In the genomic region with DNA sequence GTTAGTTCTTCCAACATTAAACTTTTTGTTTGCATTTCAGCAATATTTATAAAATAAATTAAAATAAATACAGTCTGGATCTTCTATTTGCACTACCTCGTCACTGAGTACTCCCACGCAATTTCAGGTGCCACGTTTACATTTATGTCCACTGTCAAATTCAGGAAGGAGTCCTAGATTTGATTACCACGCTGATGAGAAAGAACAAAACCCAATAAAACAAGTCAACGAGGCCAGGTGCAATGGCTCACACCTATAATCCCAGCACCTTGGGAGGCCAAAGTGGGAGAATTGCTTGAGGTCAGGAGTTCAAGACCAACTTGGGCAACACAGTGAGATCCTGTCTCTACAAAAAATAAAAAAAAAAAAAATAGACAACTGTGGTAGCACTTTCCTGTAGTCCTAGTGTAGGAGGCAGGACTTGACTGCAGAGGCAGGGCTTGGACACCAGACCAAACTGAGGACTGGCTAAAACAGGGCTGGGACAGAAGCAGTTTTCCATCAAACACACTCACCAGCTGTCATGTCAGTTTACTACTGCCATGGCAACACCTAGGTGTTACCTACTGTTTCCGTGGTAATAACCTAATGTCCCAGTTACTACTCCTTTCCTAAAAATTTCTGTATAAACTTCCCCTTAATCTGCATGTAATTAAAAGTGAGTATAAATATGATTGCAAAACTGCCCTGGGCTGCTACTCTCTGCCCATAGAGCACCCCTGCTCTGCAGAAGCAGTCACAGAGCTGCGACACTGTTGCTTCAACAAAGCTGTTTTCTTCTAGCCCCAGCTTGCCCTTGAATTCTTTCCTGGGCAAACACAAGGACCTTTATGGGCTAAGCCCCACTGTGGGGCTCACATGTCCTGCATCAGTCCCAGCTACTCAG, we compare ENCODE assay signal across 1 cellular context.
TF ChIP-seq lines count a peak whose summit lies in the region.

No MANE protein-coding gene starts in this region.

TF ChIP-seq in A549, 52 proteins besides CTCF, POLR2A, EP300 and RAD21:
- TF ChIP-seq MAZ (IDR thresholded peaks at IDR 0.05; ENCODE audit: borderline replicate concordance, low read depth, low read length), result no peak
- TF ChIP-seq JUNB (IDR thresholded peaks at IDR 0.05), result 0 out of 2 replicates have a peak, but pooled peaks have one; percentile 17
- no peak for TF ChIP-seq CBX2 (IDR thresholded peaks at IDR 0.05; ENCODE audit: borderline replicate concordance, low read depth)
- TF ChIP-seq, protein P1, sequence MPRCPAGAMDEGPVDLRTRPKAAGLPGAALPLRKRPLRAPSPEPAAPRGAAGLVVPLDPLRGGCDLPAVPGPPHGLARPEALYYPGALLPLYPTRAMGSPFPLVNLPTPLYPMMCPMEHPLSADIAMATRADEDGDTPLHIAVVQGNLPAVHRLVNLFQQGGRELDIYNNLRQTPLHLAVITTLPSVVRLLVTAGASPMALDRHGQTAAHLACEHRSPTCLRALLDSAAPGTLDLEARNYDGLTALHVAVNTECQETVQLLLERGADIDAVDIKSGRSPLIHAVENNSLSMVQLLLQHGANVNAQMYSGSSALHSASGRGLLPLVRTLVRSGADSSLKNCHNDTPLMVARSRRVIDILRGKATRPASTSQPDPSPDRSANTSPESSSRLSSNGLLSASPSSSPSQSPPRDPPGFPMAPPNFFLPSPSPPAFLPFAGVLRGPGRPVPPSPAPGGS (IDR thresholded peaks at IDR 0.05), result no peak
- TF ChIP-seq TP53 (CRISPR knock-in tag; IDR thresholded peaks at IDR 0.05), result no peak
- 0 out of 2 replicates have a peak, but pooled peaks have one; percentile 35 for TF ChIP-seq GATA3 (IDR thresholded peaks at IDR 0.05; ENCODE audit: borderline replicate concordance)
- TF ChIP-seq KDM5A (IDR thresholded peaks at IDR 0.05), result no peak
